In the genomic region with DNA sequence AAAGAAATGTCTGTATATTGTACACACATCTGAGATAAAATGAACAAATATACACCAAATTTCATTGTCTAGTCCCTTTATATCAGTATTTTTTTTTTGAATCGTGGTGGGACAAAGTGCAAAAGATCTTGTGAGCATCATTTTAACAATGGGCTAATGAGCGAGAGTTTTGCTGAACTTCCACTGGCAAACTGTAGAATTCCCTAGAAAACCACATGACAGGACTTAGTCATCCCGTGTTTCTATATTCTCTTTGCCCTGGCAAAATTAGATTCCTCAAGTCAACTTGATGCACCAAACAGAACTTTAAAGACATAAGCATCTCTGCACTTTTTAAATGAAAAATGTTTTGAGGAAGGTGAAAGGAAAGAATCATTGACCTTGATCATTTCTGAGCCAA, we compare ENCODE assay signal across 21 cellular contexts.
"Had no signal": no experiment of that assay in that cellular context is flagged by ENCODE, and none has a peak within 500 bp of the region (broad histone marks: within the 10 kb centered on the region; RNA-seq: fewer than 3 reads in every experiment).

No MANE protein-coding gene starts in this region.

- DNase-seq: colonic mucosa; dermis blood vessel endothelial cell; esophagus squamous epithelium; heart left ventricle; hippocampal formation; left colon; left ventricle myocardium superior; mucosa of descending colon; naive thymus-derived CD8-positive, alpha-beta T cell; posterior cingulate gyrus; right cardiac atrium; stimulated activated CD4-positive, alpha-beta T cell treated with anti-CD3 and anti-CD28 coated beads, Interleukin-4, amount 100 ng/mL, for 1 hour; stimulated activated CD8-positive, alpha-beta memory T cell treated with anti-CD3 and anti-CD28 coated beads, Interleukin-4, amount 100 ng/mL, for 48 hours; stimulated activated naive CD8-positive, alpha-beta T cell treated with anti-CD3 and anti-CD28 coated beads, Interleukin-15, Interleukin-2, amounts not matched to agents 100 U/mL and 50 U/mL, for 24 hours; thyroid gland; uterus had no signal

- H3K27ac ChIP-seq: colonic mucosa, esophagus squamous epithelium, heart left ventricle, neutrophil, suprapubic skin, thyroid gland had no signal

- H3K4me1 Mint-ChIP-seq: naive thymus-derived CD8-positive, alpha-beta T cell; stimulated activated effector memory CD8-positive, alpha-beta T cell treated with anti-CD3 and anti-CD28 coated beads, Interleukin-12 subunit alpha, Interleukin-12 subunit beta, amount 100 ng/mL, for 72 hours had no signal

- H3K4me3 ChIP-seq: colonic mucosa, esophagus squamous epithelium, heart left ventricle, mucosa of descending colon, smooth muscle cell, suprapubic skin, thyroid gland, uterus had no signal

- ATAC-seq: heart left ventricle; left colon; left ventricle myocardium superior; mucosa of descending colon; naive thymus-derived CD8-positive, alpha-beta T cell; right cardiac atrium; stimulated activated effector memory CD8-positive, alpha-beta T cell treated with anti-CD3 and anti-CD28 coated beads, Interleukin-12 subunit alpha, Interleukin-12 subunit beta, amount 100 ng/mL, for 72 hours; stimulated activated naive CD8-positive, alpha-beta T cell treated with anti-CD3 and anti-CD28 coated beads, Interleukin-15, Interleukin-2, amounts not matched to agents 100 U/mL and 50 U/mL, for 24 hours had no signal

- H3K36me3 ChIP-seq: colonic mucosa, esophagus squamous epithelium, heart left ventricle, neutrophil, suprapubic skin, thyroid gland, uterus had no signal

- H3K4me3 Mint-ChIP-seq: naive thymus-derived CD8-positive, alpha-beta T cell; stimulated activated effector memory CD8-positive, alpha-beta T cell treated with anti-CD3 and anti-CD28 coated beads, Interleukin-12 subunit alpha, Interleukin-12 subunit beta, amount 100 ng/mL, for 72 hours; type B pancreatic cell had no signal

- H3K27me3 Mint-ChIP-seq: naive thymus-derived CD8-positive, alpha-beta T cell; type B pancreatic cell had no signal

- H3K9me3 ChIP-seq: colonic mucosa, esophagus squamous epithelium, heart left ventricle, mucosa of descending colon, neutrophil, suprapubic skin, thyroid gland, uterus had no signal

- H3K27me3 ChIP-seq: colonic mucosa, esophagus squamous epithelium, neutrophil, suprapubic skin, thyroid gland, uterus had no signal

- H3K4me1 ChIP-seq: colonic mucosa, heart left ventricle, thyroid gland, uterus had no signal

- H3K9me3 Mint-ChIP-seq: stimulated activated effector memory CD8-positive, alpha-beta T cell treated with anti-CD3 and anti-CD28 coated beads, Interleukin-12 subunit alpha, Interleukin-12 subunit beta, amount 100 ng/mL, for 72 hours; type B pancreatic cell had no signal

- H3K36me3 Mint-ChIP-seq: naive thymus-derived CD8-positive, alpha-beta T cell; stimulated activated effector memory CD8-positive, alpha-beta T cell treated with anti-CD3 and anti-CD28 coated beads, Interleukin-12 subunit alpha, Interleukin-12 subunit beta, amount 100 ng/mL, for 72 hours; type B pancreatic cell had no signal

- H3K27ac Mint-ChIP-seq: naive thymus-derived CD8-positive, alpha-beta T cell; stimulated activated effector memory CD8-positive, alpha-beta T cell treated with anti-CD3 and anti-CD28 coated beads, Interleukin-12 subunit alpha, Interleukin-12 subunit beta, amount 100 ng/mL, for 72 hours; type B pancreatic cell had no signal
